19 cellular contexts compared by ENCODE assay signal in genomic region chr12:212383-212798, GRCh38. TPM values are rescaled to one million over a fixed set of nuclear protein-coding genes. Genes with fewer than 3 reads are reported as not detected.
DNase-seq lines count a peak whose midpoint lies in the region; ATAC-seq and TF ChIP-seq lines count a peak whose summit lies in the region.
"Had no signal": no experiment of that assay in that cellular context is flagged by ENCODE, and none has a peak within 500 bp of the region (broad histone marks: within the 10 kb centered on the region; RNA-seq: fewer than 3 reads in every experiment).

No MANE protein-coding gene starts in this region.

- peaks cover 2 to 5% (median 3%) of the 10 kb centered on the region in 3 donors for H3K27me3 Mint-ChIP-seq in CD14-positive monocyte (ENCODE audit: low read depth in 3 of 3)
- H3K27me3 Mint-ChIP-seq in naive thymus-derived CD4-positive, alpha-beta T cell, result peaks cover 13 to 55% (median 39%) of the 10 kb centered on the region in 5 donors
- peaks cover 42% of the 10 kb centered on the region for H3K27me3 Mint-ChIP-seq in CD8-positive, alpha-beta T cell (ENCODE audit: low read depth)

- H3K36me3 Mint-ChIP-seq in CD14-positive monocyte, result peaks cover 16 to 27% of the 10 kb centered on the region in 2 donors
- peaks cover 0 to 5% (median 0%) of the 10 kb centered on the region in 5 donors for H3K36me3 Mint-ChIP-seq in naive thymus-derived CD4-positive, alpha-beta T cell
- H3K36me3 Mint-ChIP-seq in CD8-positive, alpha-beta T cell, result no peaks in the 10 kb centered on the region
- H3K36me3 Mint-ChIP-seq: T-cell had no signal

- H3K9me3 ChIP-seq in naive thymus-derived CD4-positive, alpha-beta T cell (ENCODE audit: control insufficient read depth in 2 of 3, low read length in 3 of 3), result no peaks in the 10 kb centered on the region
- H3K9me3 ChIP-seq in CD8-positive, alpha-beta T cell (ENCODE audit: low read length), result no peaks in the 10 kb centered on the region
- H3K9me3 ChIP-seq: mucosa of descending colon had no signal

- ATAC-seq in naive thymus-derived CD4-positive, alpha-beta T cell, result peak; percentile 41
- ATAC-seq in CD8-positive, alpha-beta T cell, result no peak
- ATAC-seq in HG03108 (IDR thresholded peaks at IDR 0.05; ENCODE audit: unreplicated experiment), result no peak
- ATAC-seq: T-cell had no signal

- intact Hi-C loops in CD14-positive monocyte (cut with micrococcal nuclease), result no loop called here
- intact Hi-C loops in naive thymus-derived CD4-positive, alpha-beta T cell (cut with micrococcal nuclease), result no loop called here
- intact Hi-C loops in CD8-positive, alpha-beta T cell (cut with DNase I, micrococcal nuclease), result no loop called here

- H3K27ac Mint-ChIP-seq in CD14-positive monocyte, result peak overlapping the region; percentile 93 to 98 (median 97)
- no peak overlapping the region for H3K27ac Mint-ChIP-seq in naive thymus-derived CD4-positive, alpha-beta T cell
- no peak overlapping the region for H3K27ac Mint-ChIP-seq in CD8-positive, alpha-beta T cell
- H3K27ac Mint-ChIP-seq: GM23338; stimulated activated naive CD8-positive, alpha-beta T cell treated with anti-CD3 and anti-CD28 coated beads, Interleukin-15, Interleukin-2, amounts not matched to agents 100 ng/mL and 50 ng/mL, for 24 hours; T-cell had no signal

- H3K4me3 Mint-ChIP-seq in CD14-positive monocyte, result peak overlapping the region; percentile 87 to 96
- H3K4me3 Mint-ChIP-seq in naive thymus-derived CD4-positive, alpha-beta T cell, result no peak overlapping the region
- H3K4me3 Mint-ChIP-seq in CD8-positive, alpha-beta T cell, result no peak overlapping the region
- H3K4me3 Mint-ChIP-seq: GM23338; stimulated activated naive CD8-positive, alpha-beta T cell treated with anti-CD3 and anti-CD28 coated beads, Interleukin-15, Interleukin-2, amounts not matched to agents 100 ng/mL and 50 ng/mL, for 24 hours; T-cell had no signal

- CTCF ChIA-PET in naive thymus-derived CD4-positive, alpha-beta T cell (lab: Charles Lee), result no interaction called here
- CTCF ChIA-PET in CD8-positive, alpha-beta T cell (lab: Charles Lee), result no interaction called here

- peak overlapping the region; percentile 50 for H3K4me3 ChIP-seq in coronary artery
- H3K4me3 ChIP-seq in naive thymus-derived CD4-positive, alpha-beta T cell (ENCODE audit: low read length), result no peak overlapping the region
- no peak overlapping the region for H3K4me3 ChIP-seq in CD8-positive, alpha-beta T cell (ENCODE audit: low read depth, low read length)
- H3K4me3 ChIP-seq: GM23338, mucosa of descending colon had no signal

- H3K27ac ChIP-seq in coronary artery, result peak overlapping the region in 1 of 2 donors; percentile 68
- H3K27ac ChIP-seq in naive thymus-derived CD4-positive, alpha-beta T cell (ENCODE audit: low read depth, low read length), result no peak overlapping the region
- H3K27ac ChIP-seq in CD8-positive, alpha-beta T cell (ENCODE audit: low read depth, low read length), result no peak overlapping the region
- H3K27ac ChIP-seq: parathyroid adenoma had no signal

- TF ChIP-seq POLR2A in erythroblast (IDR thresholded peaks at IDR 0.05; ENCODE audit: low read length), result no peak

- no peaks in the 10 kb centered on the region for H3K9me3 Mint-ChIP-seq in CD14-positive monocyte
- H3K9me3 Mint-ChIP-seq in naive thymus-derived CD4-positive, alpha-beta T cell, result peaks cover 0 to 5% (median 0%) of the 10 kb centered on the region in 11 donors
- H3K9me3 Mint-ChIP-seq in CD8-positive, alpha-beta T cell, result no peaks in the 10 kb centered on the region
- H3K9me3 Mint-ChIP-seq: GM23338; stimulated activated naive CD8-positive, alpha-beta T cell treated with anti-CD3 and anti-CD28 coated beads, Interleukin-15, Interleukin-2, amounts not matched to agents 100 ng/mL and 50 ng/mL, for 24 hours; T-cell had no signal

- TF ChIP-seq CTCF in CD14-positive monocyte (IDR thresholded peaks at IDR 0.05) (no peak), coronary artery (IDR thresholded peaks at IDR 0.05) (no peak)
- no peak for TF ChIP-seq CTCF in CD8-positive, alpha-beta T cell (IDR thresholded peaks at IDR 0.05)

- H3K4me1 Mint-ChIP-seq in CD14-positive monocyte, result peaks cover 55% of the 10 kb centered on the region
- H3K4me1 Mint-ChIP-seq in naive thymus-derived CD4-positive, alpha-beta T cell, result peaks cover 0 to 12% (median 0%) of the 10 kb centered on the region in 7 donors
- H3K4me1 Mint-ChIP-seq in CD8-positive, alpha-beta T cell (ENCODE audit: low read depth), result no peaks in the 10 kb centered on the region

- H3K27me3 ChIP-seq in naive thymus-derived CD4-positive, alpha-beta T cell (ENCODE audit: control insufficient read depth in 2 of 2, insufficient read depth in 2 of 2, low read length in 2 of 2), result no peaks in the 10 kb centered on the region
- no peaks in the 10 kb centered on the region for H3K27me3 ChIP-seq in CD8-positive, alpha-beta T cell (ENCODE audit: insufficient read depth, low read length)

- H3K36me3 ChIP-seq in naive thymus-derived CD4-positive, alpha-beta T cell (ENCODE audit: control insufficient read depth in 2 of 3, insufficient read depth in 3 of 3, low read length in 3 of 3), result no peaks in the 10 kb centered on the region
- H3K36me3 ChIP-seq in CD8-positive, alpha-beta T cell (ENCODE audit: insufficient read depth, low read length), result no peaks in the 10 kb centered on the region

- DNase-seq in CD14-positive monocyte (ENCODE audit: low spot score) (no peak), MV-4-11 (lab: John Stamatoyannopoulos, UW) (peak; percentile 87), coronary artery (ENCODE audit: low spot score) (no peak), erythroblast (lab: John Stamatoyannopoulos, UW) (no peak)
- DNase-seq in naive thymus-derived CD4-positive, alpha-beta T cell, result no peak
- DNase-seq in CD8-positive, alpha-beta T cell, result no peak
- DNase-seq in stimulated activated CD4-positive, alpha-beta T cell treated with anti-CD3 and anti-CD28 coated beads, Interleukin-12 subunit alpha, Interleukin-12 subunit beta, amount 100 ng/mL, for 4 hours, result no peak
- DNase-seq: activated effector memory CD4-positive, alpha-beta T cell treated with Interleukin-2 at 50 U/mL for 16 hours; NCI-H1930; NCI-H510A; T-cell had no signal

- POLR2A ChIA-PET in naive thymus-derived CD4-positive, alpha-beta T cell (lab: Charles Lee), result no interaction called here
- POLR2A ChIA-PET in CD8-positive, alpha-beta T cell (lab: Charles Lee), result no interaction called here

- no peaks in the 10 kb centered on the region for H3K4me1 ChIP-seq in naive thymus-derived CD4-positive, alpha-beta T cell (ENCODE audit: control insufficient read depth in 2 of 2, insufficient read depth in 2 of 2, low read length in 2 of 2)
- H3K4me1 ChIP-seq in CD8-positive, alpha-beta T cell (ENCODE audit: insufficient read depth, low read length), result no peaks in the 10 kb centered on the region

RNA-seq across cellular contexts. Expression of gene SLC6A12, which starts 1.6 kb away (rescaled TPM):
- polyA plus RNA-seq in CD14-positive monocyte, result 1 to 10 TPM; 5.7 to 8.0 TPM
- 1 to 10 TPM in 1 of 5 experiments, under 1 TPM in 1, not detected in 3; 0.30 to 4.2 TPM for total RNA-seq in naive thymus-derived CD4-positive, alpha-beta T cell
- not detected for polyA plus RNA-seq in naive thymus-derived CD4-positive, alpha-beta T cell
- total RNA-seq in CD8-positive, alpha-beta T cell, result not detected
- total RNA-seq: LHCN-M2 had no signal
- polyA plus RNA-seq: GM23338 had no signal

RNA-seq across cellular contexts. Expression of gene SLC6A13, which starts 50.2 kb away (rescaled TPM):
- polyA plus RNA-seq in CD14-positive monocyte, result not detected
- total RNA-seq in naive thymus-derived CD4-positive, alpha-beta T cell, result 1 to 10 TPM in 1 of 5 experiments, under 1 TPM in 3, not detected in 1; 0.61 to 1.5 (median 0.74) TPM
- polyA plus RNA-seq in naive thymus-derived CD4-positive, alpha-beta T cell, result not detected
- total RNA-seq in CD8-positive, alpha-beta T cell, result not detected
- total RNA-seq: glomerular endothelial cell, GM23338, mucosa of descending colon had no signal
- polyA plus RNA-seq: aorta, GM23338 had no signal

Comparison
In these comparisons a context has a peak if more than half of its experiments do, and no peak if none do; other contexts are left out.
1. H3K27ac Mint-ChIP-seq: peak in CD14-positive monocyte (7 of 7); none in naive thymus-derived CD4-positive, alpha-beta T cell (0 of 9) and CD8-positive, alpha-beta T cell (single experiment).
2. H3K4me3 Mint-ChIP-seq: peak in CD14-positive monocyte (2 of 2); none in naive thymus-derived CD4-positive, alpha-beta T cell (0 of 10) and CD8-positive, alpha-beta T cell (single experiment).